8 cellular contexts compared by ENCODE assay signal in genomic region chr16:75264999-75265910, GRCh38. TPM values are rescaled to one million over a fixed set of nuclear protein-coding genes. Genes with fewer than 3 reads are reported as not detected.
A peak's percentile ranks its signal among the peaks of the same experiment; 100 is the strongest.
DNase-seq lines count a peak whose midpoint lies in the region; ATAC-seq and TF ChIP-seq lines count a peak whose summit lies in the region.

No MANE protein-coding gene starts in this region.

- DNase-seq in AG09309 (ENCODE audit: low read depth) (no peak), HT-29 (ENCODE audit: low spot score) (peak; percentile 29), coronary artery (ENCODE audit: low spot score) (peak; percentile 82), mesothelial cell of epicardium (ENCODE audit: low spot score in 2 of 2, unreplicated experiment in 2 of 2) (peak in 1 of 2 experiments; percentile 63), mucosa of gallbladder (ENCODE audit: low spot score) (no peak), germinal center (ENCODE audit: low spot score) (no peak)
- no peak for DNase-seq in effector CD4-positive, alpha-beta T cell

- ATAC-seq in GM19372 (IDR thresholded peaks at IDR 0.05; ENCODE audit: low read depth, unreplicated experiment) = peak; percentile 31

- H3K9me3 Mint-ChIP-seq in mesothelial cell of epicardium = no peaks in the 10 kb centered on the region

- peak overlapping the region; percentile 92 for H3K27ac Mint-ChIP-seq in mesothelial cell of epicardium

- peak overlapping the region; percentile 94 to 97 for H3K27ac ChIP-seq in coronary artery

- H3K4me3 ChIP-seq in AG09309 (ENCODE audit: control insufficient read depth, low read depth, low read length) (peak overlapping the region; percentile 71), coronary artery (peak overlapping the region; percentile 91)

- H3K4me3 Mint-ChIP-seq in mesothelial cell of epicardium = peak overlapping the region; percentile 81

- no peaks in the 10 kb centered on the region for H3K27me3 Mint-ChIP-seq in mesothelial cell of epicardium (ENCODE audit: low read depth)

- peaks cover 44% of the 10 kb centered on the region for H3K4me1 Mint-ChIP-seq in mesothelial cell of epicardium

- no peak for TF ChIP-seq CTCF in AG09309 (IDR thresholded peaks at IDR 0.05; ENCODE audit: control insufficient read depth, insufficient read depth, low read depth, low read length, missing control alignments)
- no peak for TF ChIP-seq CTCF in coronary artery (IDR thresholded peaks at IDR 0.05)
- TF ChIP-seq CTCF in mesothelial cell of epicardium (IDR thresholded peaks at IDR 0.05; ENCODE audit: unreplicated experiment) = no peak

- no peaks in the 10 kb centered on the region for H3K36me3 Mint-ChIP-seq in mesothelial cell of epicardium

RNA-seq across cellular contexts. Expression of gene BCAR1, which starts 13.8 kb away (rescaled TPM):
- total RNA-seq in HT-29 (2014; rRNA removed; shearing (Covaris generic)) = 230 and 270 TPM in 2 replicates
- total RNA-seq in mesothelial cell of epicardium (87.3 to 95.9 TPM (median 95.1 TPM) in 3 replicates), mucosa of gallbladder (223 TPM)

RNA-seq across cellular contexts. Expression of gene CTRB1, which starts 46.5 kb away (rescaled TPM):
- not detected in 2 replicates for total RNA-seq in HT-29 (2014; rRNA removed; shearing (Covaris generic))
- not detected in 3 replicates for total RNA-seq in mesothelial cell of epicardium
- total RNA-seq in mucosa of gallbladder = 15.0 TPM

RNA-seq across cellular contexts. Expression of gene CTRB2, which starts 58.3 kb away (rescaled TPM):
- not detected in 2 replicates for total RNA-seq in HT-29 (2014; rRNA removed; shearing (Covaris generic))
- total RNA-seq in mesothelial cell of epicardium (not detected in 3 replicates), mucosa of gallbladder (26.7 TPM)

Comparison
In these comparisons a context has a peak if more than half of its experiments do, and no peak if none do; other contexts are left out.
1. DNase-seq: peak in HT-29 (single experiment) and coronary artery (single experiment); none in AG09309 (single experiment), mucosa of gallbladder (single experiment), germinal center (single experiment) and effector CD4-positive, alpha-beta T cell (single experiment).
2. RNA of gene CTRB1, which starts 46.5 kb away (total RNA-seq): 15.0 TPM in mucosa of gallbladder (single experiment); not detected in HT-29 and not detected in mesothelial cell of epicardium; every median in the first group is over 10 times any median in the second.
3. RNA of gene CTRB2, which starts 58.3 kb away (total RNA-seq): 26.7 TPM in mucosa of gallbladder (single experiment); not detected in HT-29 and not detected in mesothelial cell of epicardium; every median in the first group is over 10 times any median in the second.